In the genomic region with DNA sequence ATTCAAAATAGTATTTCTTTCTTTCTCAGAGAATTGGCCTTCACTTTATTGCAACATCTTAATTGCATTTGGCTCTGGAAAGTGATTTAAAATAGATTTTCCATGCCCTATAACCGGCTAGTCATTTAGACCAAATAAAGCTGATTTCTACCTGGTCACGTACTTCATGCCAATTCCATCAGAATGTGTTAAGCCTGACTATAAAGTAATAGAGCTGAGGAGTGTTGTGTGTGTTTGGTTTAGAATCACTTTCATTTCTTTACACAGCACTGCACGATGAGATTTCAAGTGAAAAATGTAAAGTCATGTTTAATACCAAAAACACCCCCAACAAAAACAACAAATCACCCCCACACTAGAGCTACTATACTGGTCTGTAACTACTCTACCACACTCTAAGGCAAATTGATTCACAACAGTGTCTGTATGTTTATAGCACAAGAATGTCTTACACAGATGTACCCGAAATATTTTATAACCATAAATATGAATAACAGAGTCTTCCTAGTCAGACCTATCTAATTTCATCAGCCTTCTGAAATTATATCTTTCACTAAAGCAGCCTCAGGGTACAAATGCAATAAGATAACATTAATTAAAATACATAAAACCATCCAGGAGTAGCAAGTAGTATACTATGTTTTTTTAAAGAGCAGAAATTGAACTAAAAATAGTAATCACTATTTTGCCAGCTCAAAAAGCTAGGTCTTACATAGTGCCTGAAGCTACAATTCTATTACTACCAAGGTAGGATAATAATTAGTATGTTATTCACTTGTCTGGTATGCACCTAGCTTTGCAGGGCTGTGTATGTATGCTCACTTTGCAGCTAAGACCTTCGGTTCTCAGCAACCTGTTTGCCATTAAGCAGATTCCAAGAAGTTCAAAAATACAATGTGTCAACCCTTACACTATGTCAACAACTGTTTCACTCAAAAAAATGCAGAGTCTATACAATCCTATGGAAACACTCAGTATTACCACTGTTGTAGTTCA, we compare ENCODE assay signal across 14 cellular contexts. TPM values are rescaled to one million over a fixed set of nuclear protein-coding genes. Genes with fewer than 3 reads are reported as not detected.
DNase-seq lines count a peak whose midpoint lies in the region; ATAC-seq, FAIRE-seq and TF ChIP-seq lines count a peak whose summit lies in the region.
"Had no signal": no experiment of that assay in that cellular context is flagged by ENCODE, and none has a peak within 500 bp of the region (broad histone marks: within the 10 kb centered on the region; RNA-seq: fewer than 3 reads in every experiment).

No MANE protein-coding gene starts in this region.

- POLR2A ChIA-PET in GM12878 (lab: Charles Lee), result interaction anchor here (0.5 to 2.1 kb wide), 7 partner anchors 9 to 533 kb away, joined by 3 to 11 read pairs (median 5); no protein-coding TSS in a partner anchor

- peaks cover 60% of the 10 kb centered on the region for H3K79me2 ChIP-seq in GM12878 (ENCODE audit: control insufficient read depth, insufficient read depth, low read length)

- RAD21 ChIA-PET in GM12878 (lab: Charles Lee; ENCODE audit: unreplicated experiment), result interaction anchor here (0.6 to 6.6 kb wide), 10 partner anchors 9 to 282 kb away, joined by 3 to 68 read pairs (median 3); no protein-coding TSS in a partner anchor

- no peaks in the 10 kb centered on the region for H3K27me3 ChIP-seq in GM12878 (replicated peaks in 1 of 2; ENCODE audit: control insufficient read depth in 2 of 2, insufficient read depth in 2 of 2, low read length in 1 of 2)
- no peaks in the 10 kb centered on the region for H3K27me3 ChIP-seq in psoas muscle (ENCODE audit: insufficient read depth in 3 of 3, low read length in 2 of 3)

- H3K27ac ChIP-seq in GM12878 (ENCODE audit: control insufficient read depth, insufficient read depth) (peak overlapping the region; percentile 72), psoas muscle (no peak overlapping the region)

- no peaks in the 10 kb centered on the region for H4K20me1 ChIP-seq in GM12878 (ENCODE audit: control insufficient read depth, insufficient read depth)

- no peak for TF ChIP-seq POLR2A in GM12878 (IDR thresholded peaks at IDR 0.05; ENCODE audit: low read depth, low read length)

- no peak for TF ChIP-seq RAD21 in GM12878 (IDR thresholded peaks at IDR 0.05; ENCODE audit: insufficient read depth, low read depth, low read length)

- H3K4me3 ChIP-seq in GM12878 (peak overlapping the region; percentile 56), psoas muscle (peak overlapping the region; percentile 3)

- H2AFZ ChIP-seq in GM12878 (ENCODE audit: control insufficient read depth, low read depth, low read length), result peak overlapping the region; percentile 41

- DNase-seq in GM12878 (ENCODE audit: low read depth, low spot score) (no peak), glomerular visceral epithelial cell (ENCODE audit: extremely low spot score) (peak; percentile 58), psoas muscle (no peak), DMS153 (lab: John Stamatoyannopoulos, UW) (no peak), NOMO-1 treated with dmso at 0.1 percent for 144 hours (lab: John Stamatoyannopoulos, UW; ENCODE audit: unreplicated experiment) (no peak), NCI-H510A treated with DMSO at 0.1 percent for 48 hours (lab: John Stamatoyannopoulos, UW) (no peak)
- DNase-seq: activated CD8-positive, alpha-beta T cell treated with anti-CD3 and anti-CD28 coated beads for 36 hours; activated gamma-delta T cell; DMS79 treated with DMSO at 0.1 percent for 48 hours; NCI-H1048; NCI-H446 treated with DMSO at 0.1 percent for 48 hours; stimulated activated naive CD4-positive, alpha-beta T cell had no signal

- H3K4me2 ChIP-seq in GM12878 (ENCODE audit: control insufficient read depth, insufficient read depth), result peak overlapping the region; percentile 80

- 41% methylated on average over 5 of the region's 5 CpGs for WGBS in GM12878 (ENCODE audit: insufficient coverage, insufficient replicate concordance, low lambda C conversion rate, missing lambda C conversion rate)
- WGBS in psoas muscle, 3 donors, result 14 to 27% (median 14%) methylated on average over 5 of the region's 5 CpGs

- H3K36me3 ChIP-seq in GM12878 (ENCODE audit: control insufficient read depth in 2 of 2, insufficient read depth in 2 of 2, low read length in 1 of 2) (no peaks in the 10 kb centered on the region), psoas muscle (ENCODE audit: insufficient read depth in 1 of 2, low read depth in 1 of 2) (no peaks in the 10 kb centered on the region)

- TF ChIP-seq CTCF in GM12878 (IDR thresholded peaks at IDR 0.05 in 2 of 3, conservative IDR thresholded peaks at IDR 0.05 in 1 of 3; ENCODE audit: control insufficient read depth in 2 of 3, extremely low read depth in 1 of 3, insufficient read depth in 1 of 3, low read depth in 3 of 3, low read length in 3 of 3), result no peak
- TF ChIP-seq CTCF in psoas muscle (IDR thresholded peaks at IDR 0.05), result no peak

- peak overlapping the region; percentile 45 for H3K9ac ChIP-seq in GM12878 (ENCODE audit: control insufficient read depth, insufficient read depth, low read length)

- CTCF ChIA-PET in GM12878 (lab: Yijun Ruan, JAX), result interaction anchor here (0.9 to 6.5 kb wide), 8 partner anchors 11 to 258 kb away, joined by 3 to 50 read pairs (median 4); a partner anchor contains a TSS

- intact Hi-C loops in GM12878 (cut with micrococcal nuclease; ENCODE audit: unreplicated experiment) (no loop called here), psoas muscle (cut with DNase I) (no loop called here)

- SMC1A ChIA-PET in GM12878 (lab: Charles Lee; ENCODE audit: uncharacterized antibody, unreplicated experiment), result interaction anchor here (0.7 to 5.0 kb wide), 11 partner anchors 9 to 454 kb away, joined by 3 to 81 read pairs (median 4); no protein-coding TSS in a partner anchor

- no TSS peak for BruUV-seq in GM12878 (replicated peaks; lab: Mats Ljungman, UMichigan)

- peak; percentile 23 for FAIRE-seq in GM12878 (lab: Jason Lieb, UNC)

- TF ChIP-seq EP300 in GM12878 (IDR thresholded peaks at IDR 0.05; ENCODE audit: borderline replicate concordance in 1 of 2, control insufficient read depth in 1 of 2, low read depth in 2 of 2, low read length in 2 of 2), result no peak

- in situ Hi-C loops in GM12878 (cut with MboI), result loop anchor here (25.0 kb wide), 1 partner anchor 1824 kb away; a partner anchor contains a TSS

- H3K4me1 ChIP-seq in GM12878 (ENCODE audit: control insufficient read depth, insufficient read depth, low read length), result peaks cover 13% of the 10 kb centered on the region
- H3K4me1 ChIP-seq in psoas muscle, result peaks cover 18% of the 10 kb centered on the region

- ATAC-seq in GM18867 (IDR thresholded peaks at IDR 0.05; ENCODE audit: unreplicated experiment) (peak; percentile 45), GM12878 (no peak; the same call in 2 of the 3 replicates), psoas muscle (peak in 1 of 4 donors; percentile 72), GM19455 (IDR thresholded peaks at IDR 0.05; ENCODE audit: unreplicated experiment) (no peak)
- ATAC-seq: activated CD8-positive, alpha-beta T cell treated with anti-CD3 and anti-CD28 coated beads for 36 hours had no signal

- no peaks in the 10 kb centered on the region; the same call in none of the 3 replicates for H3K9me3 ChIP-seq in GM12878 (replicated peaks; ENCODE audit: control insufficient read depth, insufficient read depth, low read length)
- no peaks in the 10 kb centered on the region for H3K9me3 ChIP-seq in psoas muscle

TF ChIP-seq in GM12878, 131 proteins besides CTCF, POLR2A, EP300 and RAD21 (continues in another document):
- TF ChIP-seq NFIC (IDR thresholded peaks at IDR 0.05; ENCODE audit: low read depth, low read length), result no peak
- TF ChIP-seq, protein P1, sequence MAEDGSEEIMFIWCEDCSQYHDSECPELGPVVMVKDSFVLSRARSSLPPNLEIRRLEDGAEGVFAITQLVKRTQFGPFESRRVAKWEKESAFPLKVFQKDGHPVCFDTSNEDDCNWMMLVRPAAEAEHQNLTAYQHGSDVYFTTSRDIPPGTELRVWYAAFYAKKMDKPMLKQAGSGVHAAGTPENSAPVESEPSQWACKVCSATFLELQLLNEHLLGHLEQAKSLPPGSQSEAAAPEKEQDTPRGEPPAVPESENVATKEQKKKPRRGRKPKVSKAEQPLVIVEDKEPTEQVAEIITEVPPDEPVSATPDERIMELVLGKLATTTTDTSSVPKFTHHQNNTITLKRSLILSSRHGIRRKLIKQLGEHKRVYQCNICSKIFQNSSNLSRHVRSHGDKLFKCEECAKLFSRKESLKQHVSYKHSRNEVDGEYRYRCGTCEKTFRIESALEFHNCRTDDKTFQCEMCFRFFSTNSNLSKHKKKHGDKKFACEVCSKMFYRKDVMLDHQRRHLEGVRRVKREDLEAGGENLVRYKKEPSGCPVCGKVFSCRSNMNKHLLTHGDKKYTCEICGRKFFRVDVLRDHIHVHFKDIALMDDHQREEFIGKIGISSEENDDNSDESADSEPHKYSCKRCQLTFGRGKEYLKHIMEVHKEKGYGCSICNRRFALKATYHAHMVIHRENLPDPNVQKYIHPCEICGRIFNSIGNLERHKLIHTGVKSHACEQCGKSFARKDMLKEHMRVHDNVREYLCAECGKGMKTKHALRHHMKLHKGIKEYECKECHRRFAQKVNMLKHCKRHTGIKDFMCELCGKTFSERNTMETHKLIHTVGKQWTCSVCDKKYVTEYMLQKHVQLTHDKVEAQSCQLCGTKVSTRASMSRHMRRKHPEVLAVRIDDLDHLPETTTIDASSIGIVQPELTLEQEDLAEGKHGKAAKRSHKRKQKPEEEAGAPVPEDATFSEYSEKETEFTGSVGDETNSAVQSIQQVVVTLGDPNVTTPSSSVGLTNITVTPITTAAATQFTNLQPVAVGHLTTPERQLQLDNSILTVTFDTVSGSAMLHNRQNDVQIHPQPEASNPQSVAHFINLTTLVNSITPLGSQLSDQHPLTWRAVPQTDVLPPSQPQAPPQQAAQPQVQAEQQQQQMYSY (CRISPR knock-in tag; IDR thresholded peaks at IDR 0.05), result no peak

RNA-seq across cellular contexts. Expression of a gene that starts 28.4 kb away (rescaled TPM):
- total RNA-seq in GM12878 (2013; cell fraction: nucleolus; rRNA removed), result 108 and 115 TPM in 2 replicates
- 22.2 and 23.1 TPM in 2 replicates for total RNA-seq in GM12878 (2014; rRNA removed)
- total RNA-seq in GM12878 (2014; rRNA removed; fragmentation: Illumina TruSeq; extraction: Trizol), result 17.5 and 19.7 TPM in 2 replicates
- 24.6 and 24.8 TPM in 2 replicates for total RNA-seq in GM12878 (2021)
- polyA plus RNA-seq in GM12878 (2011; ENCODE audit: low read depth), result 4.4 TPM
- polyA plus RNA-seq in GM12878 (2011; rRNA removed), result 12.1 and 18.8 TPM in 2 replicates
- 15.4 and 20.5 TPM in 2 replicates for polyA plus RNA-seq in GM12878 (2011; cell fraction: cytosol; rRNA removed)
- polyA plus RNA-seq in GM12878 (2011; cell fraction: nucleus; rRNA removed), result 18.9 and 19.3 TPM in 2 replicates
- polyA plus RNA-seq in GM12878 (2012), result 7.5 and 9.0 TPM in 2 replicates
- 19.8 and 23.3 TPM in 2 replicates for polyA plus RNA-seq in GM12878 (2014; fragmentation: Illumina TruSeq; extraction: Trizol)
- 1 to 10 TPM; 2.7 to 3.1 TPM for polyA plus RNA-seq in GM12878 (2014; fragmentation: Nextera tagmentation; extraction: Ambion mirVana)
- polyA plus RNA-seq in GM12878 (2014; rRNA removed), result 10.6 and 12.5 TPM in 2 replicates
- 10 to 100 TPM; 15.9 to 19.3 TPM for polyA plus RNA-seq in GM12878 (2016; fragmentation: Nextera tagmentation; extraction: Ambion mirVana)
- 43.5 and 47.3 TPM in 2 replicates for polyA minus RNA-seq in GM12878 (2011; rRNA and poly(A)+ RNA removed)
- polyA minus RNA-seq in GM12878 (2011; cell fraction: cytosol; rRNA and poly(A)+ RNA removed), result 10.4 and 13.5 TPM in 2 replicates
- polyA minus RNA-seq in GM12878 (2011; cell fraction: nucleus; rRNA and poly(A)+ RNA removed), result 31.8 and 43.5 TPM in 2 replicates
- 10 to 100 TPM in 3 of 4 donors, 1 to 10 TPM in 1; 7.8 to 37.4 (median 12.7) TPM for total RNA-seq in psoas muscle
- polyA plus RNA-seq in psoas muscle, result 10 to 100 TPM in 1 of 3 donors, 1 to 10 TPM in 2; 3.1 to 12.5 (median 3.2) TPM
